In the genomic region with DNA sequence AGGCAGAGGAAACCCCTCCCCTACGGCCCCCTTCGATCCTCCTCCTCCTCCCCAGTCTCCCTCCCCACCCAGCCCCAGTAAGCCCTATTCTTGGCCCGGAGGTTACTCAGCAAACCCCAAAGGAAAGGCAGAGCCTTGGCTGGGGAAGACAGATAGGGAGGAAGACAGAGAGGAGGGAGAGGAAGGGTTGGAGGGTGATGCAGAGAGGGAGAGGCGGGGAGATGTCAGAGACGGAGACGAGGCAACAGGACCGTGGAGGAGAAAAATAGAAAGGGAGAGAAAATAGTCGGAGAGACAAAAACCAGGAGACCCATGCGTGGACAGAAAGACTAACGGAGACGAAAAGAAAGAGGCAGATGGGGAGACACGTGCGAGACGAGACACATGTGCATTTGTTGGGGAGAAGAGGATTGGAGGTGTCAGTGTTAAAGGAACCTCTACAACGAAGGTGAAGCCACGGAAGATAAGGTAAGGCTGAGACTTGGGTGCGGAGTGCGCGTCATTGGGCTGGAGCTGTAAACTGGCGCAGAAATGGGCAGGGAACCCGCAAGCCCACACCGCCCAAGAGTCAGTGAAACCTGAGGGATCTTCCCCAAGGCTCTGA, we compare ENCODE assay signal across 8 cellular contexts. TPM values are rescaled to one million over a fixed set of nuclear protein-coding genes. Genes with fewer than 3 reads are reported as not detected.
A peak's percentile ranks its signal among the peaks of the same experiment; 100 is the strongest.
DNase-seq lines count a peak whose midpoint lies in the region; ATAC-seq and TF ChIP-seq lines count a peak whose summit lies in the region.

No MANE protein-coding gene starts in this region.

- H3K9me3 ChIP-seq in BE2C: no peaks in the 10 kb centered on the region
- H3K9me3 ChIP-seq in HCT116 (ENCODE audit: control insufficient read depth in 1 of 2, insufficient read depth in 1 of 2, low read depth in 1 of 2, low read length in 2 of 2): no peaks in the 10 kb centered on the region
- H3K9me3 ChIP-seq in stomach: no peaks in the 10 kb centered on the region

- H3K9me2 ChIP-seq in HCT116 (ENCODE audit: insufficient read depth): no peaks in the 10 kb centered on the region

- TF ChIP-seq CTCF in BE2C (IDR thresholded peaks at IDR 0.05; ENCODE audit: low read depth, low read length) (no peak), HCT116 (IDR thresholded peaks at IDR 0.05 in 2 of 3, conservative IDR thresholded peaks at IDR 0.05 in 1 of 3; ENCODE audit: borderline replicate concordance in 1 of 3, insufficient read depth in 1 of 3, low read depth in 2 of 3, low read length in 2 of 3) (no peak), stomach (IDR thresholded peaks at IDR 0.05) (no peak)

- no peak for TF ChIP-seq EP300 in stomach (IDR thresholded peaks at IDR 0.05)

- H3K4me3 Mint-ChIP-seq in activated T-helper 1 cell treated with anti-CD3 and anti-CD28 coated beads, Interleukin-12 subunit alpha, Interleukin-12 subunit beta, Interleukin-2, Interleukin-4 antibody, amounts not matched to agents 30 ng/mL and 10 ng/mL and 1 ng/mL, durations not matched to agents 14 hours and 24 hours and 36 hours: peak overlapping the region; percentile 95

- POLR2A ChIA-PET in HCT116 (lab: Charles Lee): interaction anchor here (0.9 kb wide), 1 partner anchor 15 kb away, joined by 4 read pairs; no protein-coding TSS in a partner anchor

- H3K4me2 ChIP-seq in HCT116 (ENCODE audit: low read length): peak overlapping the region; percentile 95

- peaks cover 42% of the 10 kb centered on the region for H3K79me2 ChIP-seq in HCT116 (ENCODE audit: insufficient read depth, low read length)

- DNase-seq in BE2C (no peak), HCT116 (ENCODE audit: low read depth, low spot score) (no peak), stomach (no peak), NCI-H1417 treated with DMSO at 0.1 percent for 48 hours (lab: John Stamatoyannopoulos, UW) (no peak), T-helper 9 cell (no peak)
- no peak for DNase-seq in activated T-helper 1 cell treated with anti-CD3 and anti-CD28 coated beads, Interleukin-12 subunit alpha, Interleukin-12 subunit beta, Interleukin-2, Interleukin-4 antibody, amounts not matched to agents 30 ng/mL and 10 ng/mL and 1 ng/mL, durations not matched to agents 14 hours and 24 hours and 36 hours (ENCODE audit: low spot score)

- peaks cover 48% of the 10 kb centered on the region for H3K4me1 Mint-ChIP-seq in activated T-helper 1 cell treated with anti-CD3 and anti-CD28 coated beads, Interleukin-12 subunit alpha, Interleukin-12 subunit beta, Interleukin-2, Interleukin-4 antibody, amounts not matched to agents 30 ng/mL and 10 ng/mL and 1 ng/mL, durations not matched to agents 14 hours and 24 hours and 36 hours (ENCODE audit: low read depth)

- H2AFZ ChIP-seq in HCT116 (ENCODE audit: low read depth, low read length, poor library complexity, severe bottlenecking): no peak overlapping the region

- no peak for TF ChIP-seq RAD21 in HCT116 (IDR thresholded peaks at IDR 0.05; ENCODE audit: low read depth)

- 3 to 8% (median 4%) methylated on average over 21 to 22 of the region's 22 CpGs for WGBS in stomach, 5 donors

- TF ChIP-seq POLR2A in HCT116 (IDR thresholded peaks at IDR 0.05; ENCODE audit: borderline replicate concordance, extremely low read depth, insufficient read depth, insufficient read length): no peak
- no peak for TF ChIP-seq POLR2A in stomach (IDR thresholded peaks at IDR 0.05)

- RAD21 ChIA-PET in HCT116 (lab: Charles Lee; ENCODE audit: low non-redundant PET in 1 of 2, low total read pairs in 2 of 2, uncharacterized antibody in 2 of 2, unreplicated experiment in 2 of 2): no interaction called here

- peaks cover 27% of the 10 kb centered on the region for H3K27me3 ChIP-seq in BE2C
- H3K27me3 ChIP-seq in HCT116 (ENCODE audit: insufficient read depth, low read length): no peaks in the 10 kb centered on the region
- H3K27me3 ChIP-seq in stomach: peaks cover 0 to 36% (median 20%) of the 10 kb centered on the region in 3 donors

- intact Hi-C loops in HCT116 (cut with micrococcal nuclease): loop anchor here (2.0 kb wide), 1 partner anchor 40 kb away; a partner anchor contains a TSS
- intact Hi-C loops in activated T-helper 1 cell treated with anti-CD3 and anti-CD28 coated beads, Interleukin-12 subunit alpha, Interleukin-12 subunit beta, Interleukin-2, Interleukin-4 antibody, amounts not matched to agents 30 ng/mL and 10 ng/mL and 1 ng/mL, durations not matched to agents 14 hours and 24 hours and 36 hours (cut with micrococcal nuclease): loop anchor here (1.0 to 5.0 kb wide), 11 partner anchors 14 to 1004 kb away; a partner anchor contains a TSS
- intact Hi-C loops in stomach (cut with DNase I; ENCODE audit: low total_unique reads): no loop called here

- H4K20me1 ChIP-seq in HCT116 (ENCODE audit: insufficient read depth): no peaks in the 10 kb centered on the region

- H3K36me3 ChIP-seq in BE2C: no peaks in the 10 kb centered on the region
- peaks cover 4 to 10% of the 10 kb centered on the region in 2 experiments; a peak in 3 of 4 replicates for H3K36me3 ChIP-seq in HCT116 (ENCODE audit: control insufficient read depth in 1 of 2, insufficient read depth in 2 of 2, low read length in 2 of 2)
- peaks cover 6 to 25% (median 24%) of the 10 kb centered on the region in 4 donors for H3K36me3 ChIP-seq in stomach

- no peaks in the 10 kb centered on the region for H3K9me3 Mint-ChIP-seq in activated T-helper 1 cell treated with anti-CD3 and anti-CD28 coated beads, Interleukin-12 subunit alpha, Interleukin-12 subunit beta, Interleukin-2, Interleukin-4 antibody, amounts not matched to agents 30 ng/mL and 10 ng/mL and 1 ng/mL, durations not matched to agents 14 hours and 24 hours and 36 hours

- H3K4me1 ChIP-seq in BE2C: 0 out of 2 replicates have a peak, but pooled peaks cover 3% of the 10 kb centered on the region
- H3K4me1 ChIP-seq in HCT116 (ENCODE audit: control insufficient read depth in 1 of 2, insufficient read depth in 2 of 2, low read length in 2 of 2): peaks cover 11 to 29% of the 10 kb centered on the region in 2 experiments; a peak in 3 of 4 replicates
- peaks cover 30 to 70% (median 51%) of the 10 kb centered on the region in 4 donors for H3K4me1 ChIP-seq in stomach

- H3K9ac ChIP-seq in HCT116 (ENCODE audit: low read length): peak overlapping the region; percentile 83

- CTCF ChIA-PET in HCT116 (lab: Charles Lee): interaction anchor here (1.4 to 5.6 kb wide), 3 partner anchors 14 to 87 kb away, joined by 3 to 54 read pairs (median 4); a partner anchor contains a TSS

- peaks cover 30% of the 10 kb centered on the region for H3K36me3 Mint-ChIP-seq in activated T-helper 1 cell treated with anti-CD3 and anti-CD28 coated beads, Interleukin-12 subunit alpha, Interleukin-12 subunit beta, Interleukin-2, Interleukin-4 antibody, amounts not matched to agents 30 ng/mL and 10 ng/mL and 1 ng/mL, durations not matched to agents 14 hours and 24 hours and 36 hours (ENCODE audit: low read depth)

- no peaks in the 10 kb centered on the region for H3K27me3 Mint-ChIP-seq in activated T-helper 1 cell treated with anti-CD3 and anti-CD28 coated beads, Interleukin-12 subunit alpha, Interleukin-12 subunit beta, Interleukin-2, Interleukin-4 antibody, amounts not matched to agents 30 ng/mL and 10 ng/mL and 1 ng/mL, durations not matched to agents 14 hours and 24 hours and 36 hours (ENCODE audit: insufficient read depth)

- no TSS peak for BruUV-seq in HCT116 (replicated peaks; lab: Mats Ljungman, UMichigan)

- no peak for ATAC-seq in HCT116
- no peak for ATAC-seq in GM21825 (IDR thresholded peaks at IDR 0.05; ENCODE audit: unreplicated experiment)

- H3K27ac ChIP-seq in HCT116 (ENCODE audit: low read depth, low read length) (peak overlapping the region; percentile 89; the same call in 1 of the 2 replicates), stomach (peak overlapping the region in 4 of 5 donors; percentile 81 to 91 (median 90))

- peak overlapping the region; percentile 89 for H3K27ac Mint-ChIP-seq in activated T-helper 1 cell treated with anti-CD3 and anti-CD28 coated beads, Interleukin-12 subunit alpha, Interleukin-12 subunit beta, Interleukin-2, Interleukin-4 antibody, amounts not matched to agents 30 ng/mL and 10 ng/mL and 1 ng/mL, durations not matched to agents 14 hours and 24 hours and 36 hours

- peak overlapping the region; percentile 75 for H3K4me3 ChIP-seq in BE2C (ENCODE audit: low read depth, low read length)
- H3K4me3 ChIP-seq in HCT116 (replicated peaks in 1 of 2; ENCODE audit: low read depth in 1 of 2, low read length in 2 of 2): peak overlapping the region; percentile 79 to 87
- H3K4me3 ChIP-seq in iPS-11a (ENCODE audit: low read depth, low read length): peak overlapping the region; percentile 65
- peak overlapping the region; percentile 73 to 87 (median 84) for H3K4me3 ChIP-seq in stomach

RNA-seq across cellular contexts. Expression of a gene that starts 2.9 kb away (rescaled TPM):
- 115 TPM for polyA plus RNA-seq in BE2C (2012; ENCODE audit: insufficient read depth, insufficient read length, low read depth)
- 54.6 TPM for total RNA-seq in HCT116 (2021; ENCODE audit: unreplicated experiment)
- 45.7 and 49.9 TPM in 2 replicates for polyA plus RNA-seq in HCT116 (2012)
- total RNA-seq in activated T-helper 1 cell treated with anti-CD3 and anti-CD28 coated beads, Interleukin-12 subunit alpha, Interleukin-12 subunit beta, Interleukin-2, Interleukin-4 antibody, amounts not matched to agents 30 ng/mL and 10 ng/mL and 1 ng/mL, durations not matched to agents 14 hours and 24 hours and 36 hours: 108 and 112 TPM in 2 replicates
- 10 to 100 TPM in 3 of 5 donors, 1 to 10 TPM in 2; 1.3 to 54.3 (median 13.6) TPM for total RNA-seq in stomach
- polyA plus RNA-seq in stomach: 10 to 100 TPM; 10.2 to 15.6 (median 15.4) TPM

RNA-seq across cellular contexts. Expression of a gene that starts 13.1 kb away (rescaled TPM):
- polyA plus RNA-seq in BE2C (2012; ENCODE audit: insufficient read depth, insufficient read length, low read depth): 28.2 TPM
- total RNA-seq in HCT116 (2021; ENCODE audit: unreplicated experiment) (7.3 TPM), stomach (10 to 100 TPM in 1 of 5 donors, 1 to 10 TPM in 2, under 1 TPM in 1, not detected in 1; 0.58 to 20.3 (median 5.3) TPM)
- polyA plus RNA-seq in HCT116 (2012): 9.7 and 11.1 TPM in 2 replicates
- 4.4 and 4.5 TPM in 2 replicates for total RNA-seq in activated T-helper 1 cell treated with anti-CD3 and anti-CD28 coated beads, Interleukin-12 subunit alpha, Interleukin-12 subunit beta, Interleukin-2, Interleukin-4 antibody, amounts not matched to agents 30 ng/mL and 10 ng/mL and 1 ng/mL, durations not matched to agents 14 hours and 24 hours and 36 hours
- polyA plus RNA-seq in stomach: 10 to 100 TPM in 2 of 3 donors, 1 to 10 TPM in 1; 9.2 to 17.4 (median 10.7) TPM

RNA-seq across cellular contexts. Expression of a gene that starts 25.5 kb away (rescaled TPM):
- polyA plus RNA-seq in BE2C (2012; ENCODE audit: insufficient read depth, insufficient read length, low read depth): 3.7 TPM
- total RNA-seq in HCT116 (2021; ENCODE audit: unreplicated experiment): 4.4 TPM
- polyA plus RNA-seq in HCT116 (2012): 6.8 and 6.9 TPM in 2 replicates
- 2.8 and 2.9 TPM in 2 replicates for total RNA-seq in activated T-helper 1 cell treated with anti-CD3 and anti-CD28 coated beads, Interleukin-12 subunit alpha, Interleukin-12 subunit beta, Interleukin-2, Interleukin-4 antibody, amounts not matched to agents 30 ng/mL and 10 ng/mL and 1 ng/mL, durations not matched to agents 14 hours and 24 hours and 36 hours
- total RNA-seq in stomach: 10 to 100 TPM in 2 of 5 donors, 1 to 10 TPM in 3; 2.3 to 76.3 (median 8.2) TPM
- 10 to 100 TPM; 14.8 to 33.9 (median 22.4) TPM for polyA plus RNA-seq in stomach

RNA-seq across cellular contexts. Expression of a gene that starts 40.9 kb away (rescaled TPM):
- polyA plus RNA-seq in BE2C (2012; ENCODE audit: insufficient read depth, insufficient read length, low read depth): 54.0 TPM
- total RNA-seq in HCT116 (2021; ENCODE audit: unreplicated experiment) (23.0 TPM), stomach (10 to 100 TPM in 3 of 5 donors, 1 to 10 TPM in 2; 2.2 to 62.6 (median 19.7) TPM)
- 19.4 and 21.3 TPM in 2 replicates for polyA plus RNA-seq in HCT116 (2012)
- 35.3 and 36.1 TPM in 2 replicates for total RNA-seq in activated T-helper 1 cell treated with anti-CD3 and anti-CD28 coated beads, Interleukin-12 subunit alpha, Interleukin-12 subunit beta, Interleukin-2, Interleukin-4 antibody, amounts not matched to agents 30 ng/mL and 10 ng/mL and 1 ng/mL, durations not matched to agents 14 hours and 24 hours and 36 hours
- 10 to 100 TPM in 2 of 3 donors, 1 to 10 TPM in 1; 9.8 to 13.7 (median 13.0) TPM for polyA plus RNA-seq in stomach

RNA-seq across cellular contexts. Expression of a gene that starts 46.3 kb away (rescaled TPM):
- polyA plus RNA-seq in BE2C (2012; ENCODE audit: insufficient read depth, insufficient read length, low read depth): 398 TPM
- total RNA-seq in HCT116 (2021; ENCODE audit: unreplicated experiment) (57.5 TPM), stomach (100 to 1,000 TPM in 1 of 5 donors, 10 to 100 TPM in 3, 1 to 10 TPM in 1; 4.8 to 131 (median 18.7) TPM)
- polyA plus RNA-seq in HCT116 (2012): 77.4 and 78.2 TPM in 2 replicates
- 59.3 and 66.6 TPM in 2 replicates for total RNA-seq in activated T-helper 1 cell treated with anti-CD3 and anti-CD28 coated beads, Interleukin-12 subunit alpha, Interleukin-12 subunit beta, Interleukin-2, Interleukin-4 antibody, amounts not matched to agents 30 ng/mL and 10 ng/mL and 1 ng/mL, durations not matched to agents 14 hours and 24 hours and 36 hours
- polyA plus RNA-seq in stomach: 10 to 100 TPM; 21.8 to 48.0 (median 26.0) TPM
